In the genomic region with DNA sequence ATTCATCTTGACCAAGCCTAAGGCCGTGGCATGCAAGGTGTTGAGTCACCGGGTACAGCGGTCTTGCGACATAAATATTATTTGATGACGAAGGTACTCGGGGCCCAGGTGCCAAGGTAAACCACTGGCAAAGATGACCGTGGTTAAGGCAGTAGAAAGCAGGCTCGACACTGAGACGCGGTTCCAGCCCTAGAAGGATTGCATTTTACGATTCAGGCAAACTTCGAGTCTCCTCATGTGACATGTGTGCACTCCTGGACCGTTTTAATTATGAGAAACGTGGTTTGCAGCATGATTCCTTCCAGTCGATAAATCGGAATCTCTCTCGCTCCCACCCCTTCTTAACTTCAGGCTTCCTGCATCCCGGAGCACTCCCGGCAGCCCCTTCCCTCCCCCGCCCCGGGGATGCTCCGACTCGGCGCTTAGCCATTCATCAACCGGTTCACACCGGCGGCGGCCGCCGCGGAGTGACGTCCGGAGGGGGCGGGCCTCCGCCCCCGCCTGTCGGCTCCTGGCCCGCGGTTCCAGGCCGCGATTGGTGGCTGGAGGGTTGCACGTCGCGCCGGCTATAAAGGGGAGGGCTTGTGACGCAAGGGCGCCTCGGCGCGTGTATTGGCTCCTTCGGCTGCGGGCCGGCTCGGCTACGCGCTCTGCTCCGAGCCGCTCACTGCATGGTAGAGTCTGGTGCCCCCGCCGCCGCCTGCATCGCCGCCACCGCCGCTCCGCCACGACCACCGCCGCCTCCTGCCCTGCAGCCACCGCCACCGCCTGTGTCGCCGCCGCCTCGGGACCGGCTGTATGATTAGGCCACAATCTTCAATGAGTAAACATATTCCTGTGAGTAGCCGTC, we compare ENCODE assay signal across 8 cellular contexts. TPM values are rescaled to one million over a fixed set of nuclear protein-coding genes. Genes with fewer than 3 reads are reported as not detected.
DNase-seq lines count a peak whose midpoint lies in the region; ATAC-seq and TF ChIP-seq lines count a peak whose summit lies in the region.

A gene (plus strand): TSS at position 598 of the 850 bp plus-strand sequence.
A gene (plus strand): TSS at position 598 of the 850 bp plus-strand sequence. CDS start 4,401 bp downstream, outside the sequence.

- H3K9me2 ChIP-seq in PC-9 (ENCODE audit: insufficient read depth): no peaks in the 10 kb centered on the region

- peak within 1 kb of the TSS; percentile 96 for H3K9ac ChIP-seq in mucosa of stomach (ENCODE audit: low read length)

- H4K20me1 ChIP-seq in PC-9 (ENCODE audit: insufficient read depth): peaks cover 9% of the 10 kb centered on the region; the same call in 1 of the 2 replicates

- no TSS peak for BruUV-seq in PC-9 (replicated peaks; lab: Mats Ljungman, UMichigan)

- peak within 1 kb of the TSS; percentile 96 for H3K27ac Mint-ChIP-seq in activated T-cell treated with anti-CD3 and anti-CD28 coated beads, Interleukin-2, amount 50 U/mL, for 24 hours

- no peaks in the 10 kb centered on the region for H3K27me3 Mint-ChIP-seq in activated T-cell treated with anti-CD3 and anti-CD28 coated beads, Interleukin-2, amount 50 U/mL, for 24 hours

- peak; percentile 86 for ATAC-seq in GM21619 (IDR thresholded peaks at IDR 0.05; ENCODE audit: unreplicated experiment)

- intact Hi-C loops in PC-9 (cut with micrococcal nuclease; ENCODE audit: unreplicated experiment): loop anchor here (1.0 to 10.0 kb wide), 5 partner anchors 35 to 157 kb away; a partner anchor contains a TSS

- peak within 1 kb of the TSS; percentile 90 for H3K4me3 Mint-ChIP-seq in activated T-cell treated with anti-CD3 and anti-CD28 coated beads, Interleukin-2, amount 50 U/mL, for 24 hours

- H3K9me3 Mint-ChIP-seq in activated T-cell treated with anti-CD3 and anti-CD28 coated beads, Interleukin-2, amount 50 U/mL, for 24 hours: no peaks in the 10 kb centered on the region

- peaks cover 30% of the 10 kb centered on the region for H3K36me3 Mint-ChIP-seq in activated T-cell treated with anti-CD3 and anti-CD28 coated beads, Interleukin-2, amount 50 U/mL, for 24 hours (ENCODE audit: low read depth)

- no peaks in the 10 kb centered on the region; the same call in 1 of the 2 replicates for H3K9me3 ChIP-seq in PC-9 (ENCODE audit: insufficient read depth, low read depth)
- no peaks in the 10 kb centered on the region for H3K9me3 ChIP-seq in esophagus (ENCODE audit: control insufficient read depth in 2 of 2, insufficient read depth in 1 of 2, low read depth in 1 of 2, low read length in 1 of 2)
- H3K9me3 ChIP-seq in mucosa of stomach (ENCODE audit: control insufficient read depth, low read length): no peaks in the 10 kb centered on the region

- H3K4me1 ChIP-seq in PC-9 (replicated peaks; ENCODE audit: insufficient read depth) (peaks cover 28% of the 10 kb centered on the region), esophagus (ENCODE audit: control insufficient read depth in 2 of 2, insufficient read depth in 2 of 2, low read length in 1 of 2) (no peaks in the 10 kb centered on the region), mucosa of stomach (ENCODE audit: control insufficient read depth, insufficient read depth, low read length) (peaks cover 12% of the 10 kb centered on the region)

- H3K27ac ChIP-seq in PC-9 (peak within 1 kb of the TSS; percentile 97), esophagus (ENCODE audit: low read depth in 2 of 2, low read length in 1 of 2) (peak within 1 kb of the TSS; percentile 99 to 100)

- H3K27me3 ChIP-seq in PC-9 (ENCODE audit: insufficient read depth, low read depth): no peaks in the 10 kb centered on the region
- no peaks in the 10 kb centered on the region for H3K27me3 ChIP-seq in esophagus (ENCODE audit: control insufficient read depth in 1 of 2, insufficient read depth in 2 of 2, low read length in 2 of 2)
- H3K27me3 ChIP-seq in mucosa of stomach (ENCODE audit: control insufficient read depth, insufficient read depth, low read length): no peaks in the 10 kb centered on the region

- peaks cover 41% of the 10 kb centered on the region for H3K79me2 ChIP-seq in PC-9 (ENCODE audit: low read depth)

- TF ChIP-seq CTCF in PC-9 (conservative IDR thresholded peaks at IDR 0.05): no peak

- peaks cover 8% of the 10 kb centered on the region for H3K36me3 ChIP-seq in PC-9 (ENCODE audit: low read depth)
- H3K36me3 ChIP-seq in esophagus (ENCODE audit: control insufficient read depth in 2 of 2, insufficient read depth in 2 of 2, low read length in 1 of 2): no peaks in the 10 kb centered on the region
- peaks cover under 1% of the 10 kb centered on the region for H3K36me3 ChIP-seq in mucosa of stomach (ENCODE audit: control insufficient read depth, insufficient read depth, low read length)

- H3K4me1 Mint-ChIP-seq in activated T-cell treated with anti-CD3 and anti-CD28 coated beads, Interleukin-2, amount 50 U/mL, for 24 hours (ENCODE audit: low read depth): peaks cover 35% of the 10 kb centered on the region

- H3K4me3 ChIP-seq in Jurkat, Clone E6-1 (ENCODE audit: low read length): peak within 1 kb of the TSS; percentile 76
- H3K4me3 ChIP-seq in PC-9 (peak within 1 kb of the TSS; percentile 67), esophagus (ENCODE audit: low read depth in 1 of 2, low read length in 2 of 2) (peak within 1 kb of the TSS; percentile 94 to 99), mucosa of stomach (ENCODE audit: low read length) (peak within 1 kb of the TSS; percentile 75)

- CTCF ChIA-PET in PC-9 (lab: Charles Lee): interaction anchor here (0.6 kb wide), 1 partner anchor 180 kb away, joined by 8 read pairs; no protein-coding TSS in a partner anchor

- POLR2A ChIA-PET in PC-9 (lab: Charles Lee; ENCODE audit: unreplicated experiment): no interaction called here

- H2AFZ ChIP-seq in PC-9: peak within 1 kb of the TSS; percentile 80

- H3F3A ChIP-seq in PC-9 (ENCODE audit: insufficient read depth, low read depth): peaks cover 25% of the 10 kb centered on the region

- DNase-seq in DMS153 (lab: John Stamatoyannopoulos, UW) (peak; percentile 93), PC-9 (peak; percentile 93 to 98)
- DNase-seq in Jurkat, Clone E6-1 (ENCODE audit: low read depth, low spot score): peak; percentile 96
- peak; percentile 98 for DNase-seq in activated T-cell treated with anti-CD3 and anti-CD28 coated beads, Interleukin-2, amount 50 U/mL, for 24 hours
- peak; percentile 92 to 93 for DNase-seq in stimulated activated CD8-positive, alpha-beta memory T cell treated with anti-CD3 and anti-CD28 coated beads, Interleukin-7, amount 100 ng/mL, for 1 hour (ENCODE audit: low read depth in 2 of 2)

- WGBS in esophagus, 2 donors: 1% methylated on average over 68 to 77 of the region's 77 CpGs

- H3K4me2 ChIP-seq in PC-9: peak within 1 kb of the TSS; percentile 86

RNA-seq across cellular contexts. Expression of the second gene that starts in this region (rescaled TPM):
- polyA plus RNA-seq in Jurkat, Clone E6-1 (2012; ENCODE audit: insufficient read depth, insufficient read length): 56.7 TPM
- total RNA-seq in PC-9 (2021): 46.4 and 63.8 TPM in 2 replicates
- 10 to 100 TPM; 16.0 to 30.9 TPM for polyA plus RNA-seq in esophagus

Comparison
In these comparisons a context has a peak if more than half of its experiments do, and no peak if none do; other contexts are left out.
1. Peak in every context shown above with its lines: DNase-seq, ATAC-seq, H3K4me3 ChIP-seq and H3K27ac ChIP-seq.